Comparison of ENCODE assay signal across 8 cellular contexts in the genomic region with DNA sequence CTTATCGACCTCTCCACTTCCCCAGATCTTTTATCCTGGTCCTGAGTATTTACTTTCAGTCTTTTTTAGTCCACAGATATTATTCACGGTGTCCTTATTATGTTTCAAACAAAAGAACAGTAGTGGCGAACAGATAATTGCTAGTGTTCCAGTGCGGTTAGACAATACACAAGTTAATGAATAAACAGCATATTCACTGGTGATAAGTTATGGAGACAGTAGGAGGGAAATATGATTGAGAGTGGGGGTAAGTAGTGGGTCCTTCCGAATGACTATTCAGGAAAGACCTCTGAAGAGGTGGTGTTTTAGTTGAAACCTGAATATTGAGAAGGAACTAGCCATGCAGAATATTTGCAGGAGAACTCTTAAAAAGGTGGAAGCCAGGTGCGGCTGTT. TPM values are rescaled to one million over a fixed set of nuclear protein-coding genes. Genes with fewer than 3 reads are reported as not detected.
DNase-seq lines count a peak whose midpoint lies in the region; ATAC-seq and TF ChIP-seq lines count a peak whose summit lies in the region.

No MANE protein-coding gene starts in this region.

- no peak overlapping the region for H3K27ac ChIP-seq in ACC112 (ENCODE audit: low read depth, low read length)
- no peak overlapping the region for H3K27ac ChIP-seq in SJSA1

- peaks cover 15% of the 10 kb centered on the region for H3K27me3 ChIP-seq in ACC112 (ENCODE audit: insufficient read depth, low read length)
- H3K27me3 ChIP-seq in SJSA1 (replicated peaks) = peaks cover 20% of the 10 kb centered on the region; the same call in 1 of the 2 replicates

- H3K27ac Mint-ChIP-seq in glutamatergic neuron (ENCODE audit: unreplicated experiment) = peak overlapping the region; percentile 94
- H3K27ac Mint-ChIP-seq in stimulated activated effector memory CD8-positive, alpha-beta T cell treated with anti-CD3 and anti-CD28 coated beads, Interleukin-12 subunit alpha, Interleukin-12 subunit beta, amount 100 ng/mL, for 72 hours = peak overlapping the region; percentile 95

- H3K4me1 ChIP-seq in ACC112 (ENCODE audit: control insufficient read depth, insufficient read depth, low read length, unreplicated experiment) (peaks cover 21% of the 10 kb centered on the region), SJSA1 (replicated peaks) (peaks cover 5% of the 10 kb centered on the region; the same call in 1 of the 2 replicates)

- no peak for DNase-seq in SJSA1 (ENCODE audit: low read depth in 1 of 2, low spot score in 2 of 2)
- DNase-seq in glutamatergic neuron = no peak
- no peak for DNase-seq in stimulated activated effector memory CD8-positive, alpha-beta T cell treated with anti-CD3 and anti-CD28 coated beads, Interleukin-12 subunit alpha, Interleukin-12 subunit beta, amount 100 ng/mL, for 72 hours (ENCODE audit: low spot score in 2 of 2)
- no peak for DNase-seq in GM19240 (ENCODE audit: insufficient read length, low spot score)
- DNase-seq in GM13977 (ENCODE audit: low spot score) = no peak

- ATAC-seq in GM21528 (IDR thresholded peaks at IDR 0.05; ENCODE audit: low FRiP score, unreplicated experiment) = peak; percentile 7
- ATAC-seq in stimulated activated effector memory CD8-positive, alpha-beta T cell treated with anti-CD3 and anti-CD28 coated beads, Interleukin-12 subunit alpha, Interleukin-12 subunit beta, amount 100 ng/mL, for 72 hours = no peak
- no peak for ATAC-seq in GM21526 (IDR thresholded peaks at IDR 0.05; ENCODE audit: low FRiP score, unreplicated experiment)

- no peaks in the 10 kb centered on the region for H3K36me3 ChIP-seq in ACC112 (ENCODE audit: insufficient read depth, low read length)
- H3K36me3 ChIP-seq in SJSA1 = peaks cover 6% of the 10 kb centered on the region; the same call in 1 of the 2 replicates

- TF ChIP-seq CTCF in glutamatergic neuron (IDR thresholded peaks at IDR 0.05; ENCODE audit: partially characterized antibody, unreplicated experiment) (no peak), GM13977 (IDR thresholded peaks at IDR 0.05; ENCODE audit: extremely low read depth, insufficient read depth, missing control alignments) (no peak)

- peaks cover 27% of the 10 kb centered on the region for H3K79me2 ChIP-seq in ACC112 (ENCODE audit: control insufficient read depth, insufficient read depth, low read length, unreplicated experiment)

- peak overlapping the region; percentile 81 for H3K4me3 ChIP-seq in ACC112 (ENCODE audit: low read depth, low read length)
- peak overlapping the region; percentile 91 for H3K4me3 ChIP-seq in SJSA1

- H2AFZ ChIP-seq in ACC112 (ENCODE audit: low read length, unreplicated experiment) = peak overlapping the region; percentile 89

- in situ Hi-C loops in GM13977 (cut with MboI; ENCODE audit: low pct_unique_long_range_greater_than_20kb, low sequenced_read_pairs, unreplicated experiment) = no loop called here

- no peaks in the 10 kb centered on the region for H3K36me3 Mint-ChIP-seq in glutamatergic neuron (ENCODE audit: unreplicated experiment)
- H3K36me3 Mint-ChIP-seq in stimulated activated effector memory CD8-positive, alpha-beta T cell treated with anti-CD3 and anti-CD28 coated beads, Interleukin-12 subunit alpha, Interleukin-12 subunit beta, amount 100 ng/mL, for 72 hours = peaks cover 6% of the 10 kb centered on the region

- peak overlapping the region; percentile 99 for H3K4me3 Mint-ChIP-seq in glutamatergic neuron (ENCODE audit: unreplicated experiment)
- peak overlapping the region; percentile 73 for H3K4me3 Mint-ChIP-seq in stimulated activated effector memory CD8-positive, alpha-beta T cell treated with anti-CD3 and anti-CD28 coated beads, Interleukin-12 subunit alpha, Interleukin-12 subunit beta, amount 100 ng/mL, for 72 hours

- peaks cover 19% of the 10 kb centered on the region for H3K4me1 Mint-ChIP-seq in glutamatergic neuron (ENCODE audit: low read depth, unreplicated experiment)
- peaks cover 43% of the 10 kb centered on the region for H3K4me1 Mint-ChIP-seq in stimulated activated effector memory CD8-positive, alpha-beta T cell treated with anti-CD3 and anti-CD28 coated beads, Interleukin-12 subunit alpha, Interleukin-12 subunit beta, amount 100 ng/mL, for 72 hours

- peaks cover 3% of the 10 kb centered on the region for H3K9me3 Mint-ChIP-seq in glutamatergic neuron (ENCODE audit: unreplicated experiment)
- no peaks in the 10 kb centered on the region for H3K9me3 Mint-ChIP-seq in stimulated activated effector memory CD8-positive, alpha-beta T cell treated with anti-CD3 and anti-CD28 coated beads, Interleukin-12 subunit alpha, Interleukin-12 subunit beta, amount 100 ng/mL, for 72 hours

- H3K9me3 ChIP-seq in SJSA1 (replicated peaks) = no peaks in the 10 kb centered on the region

- peaks cover 4% of the 10 kb centered on the region for H3K27me3 Mint-ChIP-seq in glutamatergic neuron (ENCODE audit: unreplicated experiment)

RNA-seq across cellular contexts. Expression of gene TMEM260, which starts 0.7 kb away (rescaled TPM):
- 3.2 and 7.0 TPM in 2 replicates for total RNA-seq in SJSA1 (2014; rRNA removed; shearing (Covaris generic))
- 35.4 TPM for total RNA-seq in glutamatergic neuron (ENCODE audit: unreplicated experiment)
